1 cellular context compared by ENCODE assay signal in the genomic region with DNA sequence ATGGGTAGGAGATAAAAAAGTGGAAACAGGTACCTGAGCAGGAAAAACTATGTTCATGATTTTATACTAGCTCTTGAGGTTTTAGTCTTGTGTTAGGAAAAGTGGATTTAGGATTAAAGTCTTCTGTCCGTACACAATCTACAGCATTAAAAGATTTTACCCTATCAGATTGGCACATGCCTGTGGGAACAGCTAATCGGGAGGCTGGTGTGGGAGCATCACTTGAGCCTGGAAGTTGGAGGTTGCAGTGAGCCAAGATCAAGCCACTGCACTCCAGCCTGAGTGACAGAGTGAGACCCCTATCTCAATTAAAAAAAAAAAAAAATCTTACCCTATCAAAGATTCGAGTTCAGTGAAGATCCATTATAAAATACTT.
TF ChIP-seq lines count a peak whose summit lies in the region.

No MANE protein-coding gene starts in this region.

TF ChIP-seq in IMR-90, 13 proteins besides CTCF, POLR2A, EP300 and RAD21:
- TF ChIP-seq SMC3 (IDR thresholded peaks at IDR 0.05; ENCODE audit: low read depth, low read length) (no peak), ELK1 (IDR thresholded peaks at IDR 0.05; ENCODE audit: borderline replicate concordance, low read depth, low read length) (no peak), CHD1 (IDR thresholded peaks at IDR 0.05; ENCODE audit: low read depth, low read length) (no peak), RCOR1 (IDR thresholded peaks at IDR 0.05; ENCODE audit: insufficient replicate concordance, low read length) (no peak), MAZ (IDR thresholded peaks at IDR 0.05; ENCODE audit: borderline replicate concordance, low read depth, low read length) (no peak), NFE2L2 (IDR thresholded peaks at IDR 0.05; ENCODE audit: low read depth, low read length) (no peak), MAFK (IDR thresholded peaks at IDR 0.05; ENCODE audit: low read depth, low read length) (no peak)
